ENCODE assay signal across 17 cellular contexts in the genomic region with DNA sequence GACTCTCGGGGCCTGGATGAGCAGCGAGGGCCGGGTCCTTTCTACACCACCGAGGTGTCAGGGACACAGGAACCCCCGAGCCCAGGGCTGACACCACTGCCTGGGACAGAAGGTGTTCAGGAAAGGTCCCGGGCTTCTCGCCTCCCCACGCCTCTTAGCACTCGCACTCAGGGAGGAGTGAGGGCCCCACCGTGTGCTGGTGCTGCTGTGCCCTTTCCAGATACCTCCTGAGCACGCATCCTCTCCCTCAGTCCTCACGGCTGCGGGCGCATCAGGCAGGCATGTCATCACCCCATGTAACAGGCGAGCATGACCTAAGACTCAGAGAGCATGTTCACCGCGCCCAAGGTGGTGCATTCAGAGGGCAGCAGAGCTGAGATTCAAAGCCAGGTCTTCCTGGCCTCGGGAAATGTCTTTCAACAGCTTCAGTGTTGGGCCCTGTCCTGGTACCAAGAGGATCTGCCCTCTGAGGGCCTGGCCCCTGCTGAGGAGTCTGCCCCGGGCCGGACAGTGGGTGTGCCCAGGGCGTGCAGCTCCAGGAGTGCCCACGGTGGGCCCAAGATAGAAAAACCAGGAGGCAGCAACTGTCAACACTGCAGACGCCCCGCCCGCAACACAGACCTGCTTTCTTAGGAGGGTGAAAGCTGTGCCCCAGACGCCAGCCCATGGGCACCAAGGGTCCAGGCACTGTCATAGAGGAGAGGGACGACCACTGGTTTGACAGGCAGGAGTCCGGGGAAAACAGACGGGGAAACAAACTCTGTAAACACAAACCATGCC. TPM values are rescaled to one million over a fixed set of nuclear protein-coding genes. Genes with fewer than 3 reads are reported as not detected.
A peak's percentile ranks its signal among the peaks of the same experiment; 100 is the strongest.
DNase-seq lines count a peak whose midpoint lies in the region; ATAC-seq, FAIRE-seq and TF ChIP-seq lines count a peak whose summit lies in the region.
"Had no signal": no experiment of that assay in that cellular context is flagged by ENCODE, and none has a peak within 500 bp of the region (broad histone marks: within the 10 kb centered on the region; RNA-seq: fewer than 3 reads in every experiment).

No MANE protein-coding gene starts in this region.

- TF ChIP-seq RAD21 in K562 (CRISPR knock-in tag; conservative IDR thresholded peaks at IDR 0.05 in 1 of 2, IDR thresholded peaks at IDR 0.05 in 1 of 2), result no peak

- CTCF ChIA-PET in K562 (lab: Yijun Ruan, JAX; ENCODE audit: low intra/inter-chr PET ratio), result no interaction called here

- no peaks in the 10 kb centered on the region for H3K9me1 ChIP-seq in K562 (ENCODE audit: control insufficient read depth, insufficient read depth, low read length)

- H3K9ac ChIP-seq in Loucy (ENCODE audit: low read depth, low read length, poor library complexity, severe bottlenecking), result peak overlapping the region; percentile 37
- H3K9ac ChIP-seq in K562 (ENCODE audit: insufficient read depth in 1 of 2, low read depth in 2 of 2, low read length in 2 of 2), result peak overlapping the region in 1 of 2 experiments; percentile 86; a peak in 2 of 4 replicates

- no peak overlapping the region for H3K27ac ChIP-seq in K562 (ENCODE audit: extremely low read depth, low read depth, low read length)
- peak overlapping the region; percentile 87 for H3K27ac ChIP-seq in right cardiac atrium (ENCODE audit: low read length)
- peak overlapping the region in 3 of 8 donors; percentile 27 to 49 (median 46) for H3K27ac ChIP-seq in spleen
- H3K27ac ChIP-seq: colonic mucosa, SK-N-MC had no signal

- no peak overlapping the region for H2AFZ ChIP-seq in Loucy (ENCODE audit: low read length)
- no peak overlapping the region for H2AFZ ChIP-seq in K562 (ENCODE audit: low read depth, low read length)

- no peak overlapping the region for H3K4me3 ChIP-seq in Loucy (ENCODE audit: low read length, poor library complexity, severe bottlenecking)
- H3K4me3 ChIP-seq in K562, result no peak overlapping the region
- no peak overlapping the region for H3K4me3 ChIP-seq in right cardiac atrium (ENCODE audit: low read length)
- no peak overlapping the region for H3K4me3 ChIP-seq in spleen
- H3K4me3 ChIP-seq: colonic mucosa, gastrocnemius medialis, SK-N-MC had no signal

- peak; percentile 6; the same call in 1 of the 3 replicates for ATAC-seq in K562
- ATAC-seq in right cardiac atrium, result peak; percentile 3 to 4
- ATAC-seq: gastrocnemius medialis had no signal

- H4K20me1 ChIP-seq in Loucy (ENCODE audit: insufficient read depth, low read length, poor library complexity, severe bottlenecking) (no peaks in the 10 kb centered on the region), K562 (replicated peaks; ENCODE audit: control insufficient read depth, insufficient read depth, low read length) (0 out of 2 replicates have a peak, but pooled peaks cover 5% of the 10 kb centered on the region)

- WGBS in K562 (ENCODE audit: insufficient coverage, low coverage, missing lambda C conversion rate), result 87% methylated on average over 29 of the region's 29 CpGs
- 74% methylated on average over 29 of the region's 29 CpGs for WGBS in right cardiac atrium
- 86 to 93% (median 90%) methylated on average over 22 to 29 of the region's 29 CpGs for WGBS in spleen, 5 donors

- H3K4me2 ChIP-seq in Loucy (ENCODE audit: low read depth, low read length, poor library complexity, severe bottlenecking), result peak overlapping the region; percentile 68
- H3K4me2 ChIP-seq in K562 (ENCODE audit: insufficient read depth, low read length), result no peak overlapping the region

- no peaks in the 10 kb centered on the region; the same call in 1 of the 2 replicates for H3F3A ChIP-seq in Loucy (ENCODE audit: low read depth)

- H3K36me3 ChIP-seq in Loucy (ENCODE audit: insufficient read depth, low read length) (no peaks in the 10 kb centered on the region), K562 (ENCODE audit: control insufficient read depth, insufficient read depth, low read length) (peaks cover 71% of the 10 kb centered on the region; the same call in 2 of the 3 replicates), spleen (peaks cover 0 to 53% (median 11%) of the 10 kb centered on the region in 6 donors)
- H3K36me3 ChIP-seq: colonic mucosa had no signal

- no peak for DNase-seq in K562 (ENCODE audit: extremely low read depth in 1 of 4, low spot score in 3 of 4)
- peak in 1 of 3 donors; percentile 58 for DNase-seq in right cardiac atrium
- DNase-seq in spleen, result peak; percentile 70
- DNase-seq in activated naive CD4-positive, alpha-beta T cell (lab: John Stamatoyannopoulos, UW), result no peak
- no peak for DNase-seq in NAMALWA (ENCODE audit: low spot score)
- no peak for DNase-seq in Ammon's horn (ENCODE audit: low spot score)
- no peak for DNase-seq in activated naive CD4-positive, alpha-beta T cell treated with Interleukin-2 at 50 U/mL for 16 hours
- DNase-seq: activated CD8-positive, alpha-beta memory T cell treated with anti-CD3 and anti-CD28 coated beads, Interleukin-2, amount 50 U/mL, for 48 hours; anterior cingulate cortex; colonic mucosa; gastrocnemius medialis; MV-4-11; NCI-H2029 treated with DMSO at 0.1 percent for 48 hours; NCI-H524 had no signal

- no TSS peak for BruUV-seq in K562 (replicated peaks; lab: Mats Ljungman, UMichigan)

- H3K9me2 ChIP-seq in Loucy (replicated peaks; ENCODE audit: low read depth, low read length), result no peaks in the 10 kb centered on the region

- peaks cover 40% of the 10 kb centered on the region for H3K4me1 ChIP-seq in Loucy (ENCODE audit: insufficient read depth, low read length, poor library complexity, severe bottlenecking)
- H3K4me1 ChIP-seq in K562 (replicated peaks in 1 of 2; ENCODE audit: control insufficient read depth in 2 of 2, insufficient read depth in 2 of 2, low read length in 2 of 2), result peaks cover 16 to 27% of the 10 kb centered on the region in 2 experiments
- peaks cover 14% of the 10 kb centered on the region for H3K4me1 ChIP-seq in right cardiac atrium (ENCODE audit: control insufficient read depth, insufficient read depth, low read length)
- peaks cover 7 to 50% (median 27%) of the 10 kb centered on the region in 6 donors for H3K4me1 ChIP-seq in spleen
- H3K4me1 ChIP-seq: colonic mucosa had no signal

- no peak for TF ChIP-seq POLR2A in K562 (conservative IDR thresholded peaks at IDR 0.05)
- TF ChIP-seq POLR2A in spleen (IDR thresholded peaks at IDR 0.05), result no peak

- POLR2A ChIA-PET in K562 (lab: Yijun Ruan, JAX), result interaction anchor here (0.6 to 3.7 kb wide), 5 partner anchors 8 to 79 kb away, joined by 3 to 13 read pairs (median 3); no protein-coding TSS in a partner anchor

- in situ Hi-C loops in K562 (cut with MboI), result no loop called here

- H3K27me3 ChIP-seq in Loucy (ENCODE audit: insufficient read depth, low read length, poor library complexity, severe bottlenecking), result no peaks in the 10 kb centered on the region
- H3K27me3 ChIP-seq in K562 (ENCODE audit: control insufficient read depth in 2 of 2, insufficient read depth in 2 of 2, low read length in 2 of 2), result no peaks in the 10 kb centered on the region
- H3K27me3 ChIP-seq in right cardiac atrium (ENCODE audit: control insufficient read depth, insufficient read depth), result no peaks in the 10 kb centered on the region
- no peaks in the 10 kb centered on the region for H3K27me3 ChIP-seq in spleen (replicated peaks in 1 of 7)
- H3K27me3 ChIP-seq: colonic mucosa, gastrocnemius medialis had no signal

- no peak for TF ChIP-seq CTCF in Loucy (conservative IDR thresholded peaks at IDR 0.05; ENCODE audit: low read length)
- no peak for TF ChIP-seq CTCF in K562 (IDR thresholded peaks at IDR 0.05 in 2 of 3, conservative IDR thresholded peaks at IDR 0.05 in 1 of 3; ENCODE audit: insufficient read depth in 2 of 3, low read depth in 1 of 3, low read length in 3 of 3)
- no peak for TF ChIP-seq CTCF in spleen (IDR thresholded peaks at IDR 0.05 in 8 of 11, conservative IDR thresholded peaks at IDR 0.05 in 3 of 11)

- H3K9me3 ChIP-seq in Loucy (ENCODE audit: insufficient read depth, low read depth, low read length), result no peaks in the 10 kb centered on the region
- H3K9me3 ChIP-seq in K562 (replicated peaks; ENCODE audit: control insufficient read depth, insufficient read depth, low read depth, low read length), result no peaks in the 10 kb centered on the region
- no peaks in the 10 kb centered on the region for H3K9me3 ChIP-seq in right cardiac atrium (ENCODE audit: control insufficient read depth, low read length)
- H3K9me3 ChIP-seq in spleen, result no peaks in the 10 kb centered on the region
- H3K9me3 ChIP-seq: colonic mucosa, gastrocnemius medialis had no signal

- no peak for FAIRE-seq in K562 (lab: Jason Lieb, UNC)

- no peak for TF ChIP-seq EP300 in K562 (IDR thresholded peaks at IDR 0.05; ENCODE audit: low read length)

- H3K79me2 ChIP-seq in Loucy (ENCODE audit: insufficient read depth, low read length), result no peaks in the 10 kb centered on the region
- H3K79me2 ChIP-seq in K562 (ENCODE audit: control insufficient read depth, insufficient read depth, low read length), result no peaks in the 10 kb centered on the region

- intact Hi-C loops in K562 (cut with micrococcal nuclease), result no loop called here
- intact Hi-C loops in right cardiac atrium (cut with DNase I), result no loop called here
- intact Hi-C loops in spleen (cut with DNase I; ENCODE audit: low total_unique reads), result no loop called here

TF ChIP-seq in K562, 482 proteins besides CTCF, POLR2A, EP300 and RAD21 (continues in another document):
- no peak for TF ChIP-seq PTTG1 (tag; IDR thresholded peaks at IDR 0.05; ENCODE audit: low read depth)
- TF ChIP-seq JUNB (CRISPR knock-in tag; conservative IDR thresholded peaks at IDR 0.05), result no peak
- TF ChIP-seq TRIM28 (IDR thresholded peaks at IDR 0.05), result no peak

RNA-seq across cellular contexts. Expression of a gene that starts 29.2 kb away (rescaled TPM):
- total RNA-seq in K562 (2011; cell fraction: chromatin; rRNA removed; ENCODE audit: low replicate concordance), result 34.9 and 72.8 TPM in 2 replicates
- total RNA-seq in K562 (2011; cell fraction: nucleolus; rRNA removed), result 45.9 and 47.5 TPM in 2 replicates
- total RNA-seq in K562 (2011; cell fraction: nucleoplasm; rRNA removed), result 36.4 and 37.1 TPM in 2 replicates
- total RNA-seq in K562 (2014; rRNA removed), result 48.3 and 61.2 TPM in 2 replicates
- 17.4 and 22.0 TPM in 2 replicates for total RNA-seq in K562 (2014; rRNA removed; fragmentation: Illumina TruSeq; extraction: Trizol)
- total RNA-seq in K562 (2015; rRNA removed; fragmentation: Illumina TruSeq; extraction: Trizol), result 20.4 and 21.0 TPM in 2 replicates
- total RNA-seq in K562 (2021), result 78.5 and 82.3 TPM in 2 replicates
- polyA plus RNA-seq in K562 (2011; rRNA removed), result 35.3 and 37.6 TPM in 2 replicates
- polyA plus RNA-seq in K562 (2011; cell fraction: cytosol; rRNA removed), result 31.6 and 76.0 TPM in 2 replicates
- 26.4 and 54.7 TPM in 2 replicates for polyA plus RNA-seq in K562 (2011; cell fraction: nucleus; rRNA removed)
- 47.9 and 85.2 TPM in 2 replicates for polyA plus RNA-seq in K562 (2012)
- 55.1 and 56.7 TPM in 2 replicates for polyA plus RNA-seq in K562 (2014; fragmentation: Illumina TruSeq; extraction: Trizol)
- 1 to 10 TPM; 5.5 TPM for polyA plus RNA-seq in K562 (2014; fragmentation: Nextera tagmentation; extraction: Ambion mirVana)
- polyA plus RNA-seq in K562 (2014; rRNA removed), result 43.9 and 48.0 TPM in 2 replicates
- polyA minus RNA-seq in K562 (2011; rRNA and poly(A)+ RNA removed), result 21.4 and 54.6 TPM in 2 replicates
- 46.4 and 51.2 TPM in 2 replicates for polyA minus RNA-seq in K562 (2011; cell fraction: cytosol; rRNA and poly(A)+ RNA removed)
- 18.8 and 21.4 TPM in 2 replicates for polyA minus RNA-seq in K562 (2011; cell fraction: nucleus; rRNA and poly(A)+ RNA removed)
- total RNA-seq in right cardiac atrium, result 1,000 to 10,000 TPM in 3 of 4 donors, 100 to 1,000 TPM in 1; 963 to 1,731 (median 1,257) TPM
- polyA plus RNA-seq in right cardiac atrium, result 447 TPM
- total RNA-seq in spleen, result 100 to 1,000 TPM in 1 of 7 donors, 10 to 100 TPM in 6; 60.2 to 167 (median 87.6) TPM
- polyA plus RNA-seq in spleen, result 10 to 100 TPM in 2 of 3 donors, 1 to 10 TPM in 1; 9.3 to 35.3 (median 19.8) TPM
- polyA plus RNA-seq: neural cell had no signal

Comparison
In these comparisons a context has a peak if more than half of its experiments do, and no peak if none do; other contexts are left out.
1. RNA of a gene that starts 29.2 kb away (total RNA-seq): 963 to 1,731 TPM in right cardiac atrium; 60.2 to 167 TPM in spleen and 17.4 to 82.3 TPM in K562; every median in the first group is over 4 times any median in the second.